9 cellular contexts compared by ENCODE assay signal in genomic region chr5:128085413-128085812, GRCh38. TPM values are rescaled to one million over a fixed set of nuclear protein-coding genes. Genes with fewer than 3 reads are reported as not detected.
DNase-seq lines count a peak whose midpoint lies in the region; ATAC-seq and TF ChIP-seq lines count a peak whose summit lies in the region.
"Had no signal": no experiment of that assay in that cellular context is flagged by ENCODE, and none has a peak within 500 bp of the region (broad histone marks: within the 10 kb centered on the region; RNA-seq: fewer than 3 reads in every experiment).

No MANE protein-coding gene starts in this region.

- WGBS in heart right ventricle, 2 donors: 29 to 35% methylated on average over 4 of the region's 4 CpGs
- 85% methylated on average over 4 of the region's 4 CpGs for WGBS in mesenchymal stem cell

- intact Hi-C loops in heart right ventricle (cut with DNase I): loop anchor here in 5 of 10 donors (10.0 kb wide), 3 partner anchors 211 to 521 kb away; no protein-coding TSS in a partner anchor
- intact Hi-C loops in left ventricle myocardium superior (cut with micrococcal nuclease): no loop called here
- intact Hi-C loops in upper lobe of right lung (cut with DNase I): no loop called here

- H3K36me3 ChIP-seq in heart right ventricle: no peaks in the 10 kb centered on the region
- peaks cover 0 to 5% of the 10 kb centered on the region in 2 experiments for H3K36me3 ChIP-seq in mesenchymal stem cell (ENCODE audit: control insufficient read depth in 1 of 2, insufficient read depth in 2 of 2, low read depth in 1 of 2, low read length in 2 of 2)
- H3K36me3 ChIP-seq in upper lobe of right lung: no peaks in the 10 kb centered on the region
- H3K36me3 ChIP-seq: neutrophil had no signal

- no peak overlapping the region for H4K8ac ChIP-seq in mesenchymal stem cell (ENCODE audit: low read length)

- no peak overlapping the region for H2AK5ac ChIP-seq in mesenchymal stem cell (ENCODE audit: low read length, severe bottlenecking)

- no peak overlapping the region for H3K18ac ChIP-seq in mesenchymal stem cell (ENCODE audit: low read depth in 1 of 2, low read length in 2 of 2)

- H4K91ac ChIP-seq in mesenchymal stem cell (ENCODE audit: low read length): no peak overlapping the region

- no peak for TF ChIP-seq CTCF in heart right ventricle (IDR thresholded peaks at IDR 0.05)
- TF ChIP-seq CTCF in astrocyte of the cerebellum (IDR thresholded peaks at IDR 0.05; ENCODE audit: low read depth, low read length, missing control alignments): no peak
- TF ChIP-seq CTCF in upper lobe of right lung (IDR thresholded peaks at IDR 0.05): no peak

- H3K23ac ChIP-seq in mesenchymal stem cell (ENCODE audit: low read length in 2 of 2): no peak overlapping the region

- H3K4me3 ChIP-seq in heart right ventricle (peak overlapping the region in 9 of 10 donors; percentile 72 to 95 (median 78)), astrocyte of the cerebellum (ENCODE audit: low read depth, low read length) (peak overlapping the region; percentile 73), mesenchymal stem cell (ENCODE audit: insufficient read depth in 1 of 2, low read depth in 1 of 2, low read length in 2 of 2) (peak overlapping the region in 1 of 2 experiments; percentile 97), upper lobe of right lung (peak overlapping the region; percentile 85)

- H3K27ac ChIP-seq in heart right ventricle (peak overlapping the region in 4 of 10 donors; percentile 5 to 98 (median 96)), mesenchymal stem cell (ENCODE audit: low read length, poor library complexity, severe bottlenecking) (no peak overlapping the region), upper lobe of right lung (no peak overlapping the region)
- H3K27ac ChIP-seq: neutrophil had no signal

- H3K4me1 ChIP-seq in heart right ventricle (peaks cover 0 to 61% (median 40%) of the 10 kb centered on the region in 9 donors), mesenchymal stem cell (ENCODE audit: control insufficient read depth, insufficient read depth, low read depth, low read length) (peaks cover 6% of the 10 kb centered on the region), upper lobe of right lung (peaks cover 6% of the 10 kb centered on the region)

- ATAC-seq in heart right ventricle (no peak), left ventricle myocardium superior (no peak), upper lobe of right lung (no peak), HG03095 (IDR thresholded peaks at IDR 0.05; ENCODE audit: unreplicated experiment) (no peak)

- no peak overlapping the region for H2AFZ ChIP-seq in mesenchymal stem cell (ENCODE audit: low read depth, low read length)

- H3K4me2 ChIP-seq in mesenchymal stem cell (ENCODE audit: low read length, poor library complexity, severe bottlenecking): peak overlapping the region; percentile 86

- no peak overlapping the region for H2BK5ac ChIP-seq in mesenchymal stem cell (ENCODE audit: low read depth, low read length, poor library complexity, severe bottlenecking)

- DNase-seq in heart right ventricle (no peak), left ventricle myocardium superior (no peak), astrocyte of the cerebellum (ENCODE audit: low read depth) (no peak), mesenchymal stem cell (no peak), upper lobe of right lung (no peak), SIG-M5 (lab: John Stamatoyannopoulos, UW) (no peak)
- DNase-seq in effector CD8-positive, alpha-beta T cell (lab: John Stamatoyannopoulos, UW): no peak

- H3K79me1 ChIP-seq in mesenchymal stem cell (replicated peaks; ENCODE audit: low read length, poor library complexity, severe bottlenecking): peaks cover 23% of the 10 kb centered on the region

- no peak overlapping the region for H2BK15ac ChIP-seq in mesenchymal stem cell (ENCODE audit: low read depth, poor library complexity, severe bottlenecking)

- no peak overlapping the region for H2BK12ac ChIP-seq in mesenchymal stem cell (ENCODE audit: low read length in 2 of 2)

- H2BK120ac ChIP-seq in mesenchymal stem cell (ENCODE audit: low read depth, low read length): no peak overlapping the region

- H3K14ac ChIP-seq in mesenchymal stem cell (ENCODE audit: low read length in 2 of 2): no peak overlapping the region

- peak overlapping the region; percentile 83 for H3K9ac ChIP-seq in mesenchymal stem cell (ENCODE audit: low read length)

- H3K4ac ChIP-seq in mesenchymal stem cell (ENCODE audit: low read depth in 1 of 2, low read length in 2 of 2): no peak overlapping the region

- in situ Hi-C loops in astrocyte of the cerebellum (cut with HindIII; ENCODE audit: low sequenced_read_pairs): no loop called here

- H3K9me3 ChIP-seq in heart right ventricle (no peaks in the 10 kb centered on the region), mesenchymal stem cell (ENCODE audit: control insufficient read depth, low read length) (no peaks in the 10 kb centered on the region), upper lobe of right lung (no peaks in the 10 kb centered on the region)
- H3K9me3 ChIP-seq: neutrophil had no signal

- H3K27me3 ChIP-seq in heart right ventricle (peaks cover 0 to 6% (median 0%) of the 10 kb centered on the region in 7 donors), mesenchymal stem cell (ENCODE audit: control insufficient read depth in 1 of 2, insufficient read depth in 1 of 2, low read length in 2 of 2) (no peaks in the 10 kb centered on the region), upper lobe of right lung (no peaks in the 10 kb centered on the region)

RNA-seq across cellular contexts. Expression of gene SLC12A2, which starts 1.8 kb away (rescaled TPM):
- total RNA-seq in heart right ventricle (10 to 100 TPM; 11.9 to 23.0 (median 16.5) TPM), left ventricle myocardium superior (11.0 TPM), upper lobe of right lung (23.2 TPM)
- 1 to 10 TPM; 2.5 to 5.2 TPM for polyA plus RNA-seq in heart right ventricle
- 9.4 TPM for polyA plus RNA-seq in mesenchymal stem cell (2013, experiment 1 of 2)
- 8.6 TPM for polyA plus RNA-seq in mesenchymal stem cell (2013, experiment 2 of 2)
